In genomic region chr11:59247535-59248227, GRCh38 we compare ENCODE assay signal across 11 cellular contexts. TPM values are rescaled to one million over a fixed set of nuclear protein-coding genes. Genes with fewer than 3 reads are reported as not detected.
A peak's percentile ranks its signal among the peaks of the same experiment; 100 is the strongest.
DNase-seq lines count a peak whose midpoint lies in the region; ATAC-seq and TF ChIP-seq lines count a peak whose summit lies in the region.
"Had no signal": no experiment of that assay in that cellular context is flagged by ENCODE, and none has a peak within 500 bp of the region (broad histone marks: within the 10 kb centered on the region; RNA-seq: fewer than 3 reads in every experiment).

No MANE protein-coding gene starts in this region.

- H3K79me2 ChIP-seq in neural progenitor cell (ENCODE audit: low read depth): no peaks in the 10 kb centered on the region

- no peaks in the 10 kb centered on the region for H3K27me3 Mint-ChIP-seq in central memory CD8-positive, alpha-beta T cell
- peaks cover 9% of the 10 kb centered on the region for H3K27me3 Mint-ChIP-seq in neural progenitor cell (ENCODE audit: insufficient read depth, low read depth)

- ATAC-seq in central memory CD8-positive, alpha-beta T cell (replicated peaks; ENCODE audit: extremely low read depth, poor library complexity, severe bottlenecking): peak; percentile 46
- ATAC-seq in HG02798 (IDR thresholded peaks at IDR 0.05; ENCODE audit: poor library complexity, unreplicated experiment): no peak
- no peak for ATAC-seq in GM18502 (IDR thresholded peaks at IDR 0.05; ENCODE audit: poor library complexity, unreplicated experiment)

- H3K36me3 ChIP-seq in neural progenitor cell: no peaks in the 10 kb centered on the region

- H3K36me3 Mint-ChIP-seq in central memory CD8-positive, alpha-beta T cell (ENCODE audit: insufficient read depth): no peaks in the 10 kb centered on the region
- no peaks in the 10 kb centered on the region for H3K36me3 Mint-ChIP-seq in neural progenitor cell

- no peaks in the 10 kb centered on the region for H3K4me1 ChIP-seq in neural progenitor cell

- no peak for TF ChIP-seq CTCF in neural progenitor cell (IDR thresholded peaks at IDR 0.05)

- peak overlapping the region; percentile 12 for H3K27ac Mint-ChIP-seq in central memory CD8-positive, alpha-beta T cell (ENCODE audit: low read depth)
- H3K27ac Mint-ChIP-seq in neural progenitor cell: peak overlapping the region; percentile 9
- H3K27ac Mint-ChIP-seq: endodermal cell had no signal

- peak; percentile 8 for DNase-seq in DMS79 treated with DMSO at 0.1 percent for 48 hours (lab: John Stamatoyannopoulos, UW)
- peak; percentile 93 for DNase-seq in MV-4-11 (lab: John Stamatoyannopoulos, UW)
- DNase-seq in central memory CD8-positive, alpha-beta T cell (ENCODE audit: low spot score in 2 of 2): no peak
- DNase-seq in neural progenitor cell (ENCODE audit: low spot score): no peak
- DNase-seq in NCI-H1417 (lab: John Stamatoyannopoulos, UW): no peak
- no peak for DNase-seq in NCI-H1092 (lab: John Stamatoyannopoulos, UW)
- DNase-seq: endodermal cell, NCI-H2081 had no signal

- no peaks in the 10 kb centered on the region for H4K20me1 ChIP-seq in neural progenitor cell (ENCODE audit: low read depth)

- peaks cover 21% of the 10 kb centered on the region for H3K4me1 Mint-ChIP-seq in central memory CD8-positive, alpha-beta T cell
- H3K4me1 Mint-ChIP-seq in neural progenitor cell: no peaks in the 10 kb centered on the region
- H3K4me1 Mint-ChIP-seq: endodermal cell had no signal

- H2AFZ ChIP-seq in neural progenitor cell (replicated peaks): no peak overlapping the region

- H3K4me3 ChIP-seq in neural progenitor cell: no peak overlapping the region

- no peak overlapping the region for H3K27ac ChIP-seq in neural progenitor cell

- no peaks in the 10 kb centered on the region for H3K27me3 ChIP-seq in neural progenitor cell

- no peaks in the 10 kb centered on the region for H3K9me3 Mint-ChIP-seq in central memory CD8-positive, alpha-beta T cell
- peaks cover 11% of the 10 kb centered on the region for H3K9me3 Mint-ChIP-seq in neural progenitor cell

- no peaks in the 10 kb centered on the region for H3F3A ChIP-seq in neural progenitor cell (ENCODE audit: low read depth)

- peaks cover under 1% of the 10 kb centered on the region for H3K9me3 ChIP-seq in neural progenitor cell (ENCODE audit: low read depth)

- H3K9ac ChIP-seq in neural progenitor cell: no peak overlapping the region

- H3K4me2 ChIP-seq in neural progenitor cell: no peak overlapping the region

- peak overlapping the region; percentile 26 for H3K4me3 Mint-ChIP-seq in central memory CD8-positive, alpha-beta T cell
- H3K4me3 Mint-ChIP-seq in neural progenitor cell: no peak overlapping the region
- H3K4me3 Mint-ChIP-seq: endodermal cell had no signal

RNA-seq across cellular contexts. Expression of gene MPEG1, which starts 35.0 kb away (rescaled TPM):
- not detected in 2 replicates for total RNA-seq in neural progenitor cell (ENCODE audit: low replicate concordance)
- total RNA-seq: endodermal cell; T-helper 1 cell treated with Interleukin-12 subunit alpha and Interleukin-12 subunit beta and Interleukin-4 antibody, amounts not matched to agents 30 ng/mL and 1 ng/mL, for 36 hours had no signal

Comparison
In these comparisons a context has a peak if more than half of its experiments do, and no peak if none do; other contexts are left out.
1. DNase-seq: peak in DMS79 treated with DMSO at 0.1 percent for 48 hours (single experiment) and MV-4-11 (single experiment); none in central memory CD8-positive, alpha-beta T cell (0 of 2), neural progenitor cell (single experiment), NCI-H1417 (0 of 3) and NCI-H1092 (single experiment).